In genomic region chr15:74443100-74443909, GRCh38 we compare ENCODE assay signal across 1 cellular context.
TF ChIP-seq lines count a peak whose summit lies in the region.

No MANE protein-coding gene starts in this region.

TF ChIP-seq in HepG2, 621 proteins besides CTCF, POLR2A, EP300 and RAD21 (continued from another document and continues in another):
- TF ChIP-seq, protein P1, sequence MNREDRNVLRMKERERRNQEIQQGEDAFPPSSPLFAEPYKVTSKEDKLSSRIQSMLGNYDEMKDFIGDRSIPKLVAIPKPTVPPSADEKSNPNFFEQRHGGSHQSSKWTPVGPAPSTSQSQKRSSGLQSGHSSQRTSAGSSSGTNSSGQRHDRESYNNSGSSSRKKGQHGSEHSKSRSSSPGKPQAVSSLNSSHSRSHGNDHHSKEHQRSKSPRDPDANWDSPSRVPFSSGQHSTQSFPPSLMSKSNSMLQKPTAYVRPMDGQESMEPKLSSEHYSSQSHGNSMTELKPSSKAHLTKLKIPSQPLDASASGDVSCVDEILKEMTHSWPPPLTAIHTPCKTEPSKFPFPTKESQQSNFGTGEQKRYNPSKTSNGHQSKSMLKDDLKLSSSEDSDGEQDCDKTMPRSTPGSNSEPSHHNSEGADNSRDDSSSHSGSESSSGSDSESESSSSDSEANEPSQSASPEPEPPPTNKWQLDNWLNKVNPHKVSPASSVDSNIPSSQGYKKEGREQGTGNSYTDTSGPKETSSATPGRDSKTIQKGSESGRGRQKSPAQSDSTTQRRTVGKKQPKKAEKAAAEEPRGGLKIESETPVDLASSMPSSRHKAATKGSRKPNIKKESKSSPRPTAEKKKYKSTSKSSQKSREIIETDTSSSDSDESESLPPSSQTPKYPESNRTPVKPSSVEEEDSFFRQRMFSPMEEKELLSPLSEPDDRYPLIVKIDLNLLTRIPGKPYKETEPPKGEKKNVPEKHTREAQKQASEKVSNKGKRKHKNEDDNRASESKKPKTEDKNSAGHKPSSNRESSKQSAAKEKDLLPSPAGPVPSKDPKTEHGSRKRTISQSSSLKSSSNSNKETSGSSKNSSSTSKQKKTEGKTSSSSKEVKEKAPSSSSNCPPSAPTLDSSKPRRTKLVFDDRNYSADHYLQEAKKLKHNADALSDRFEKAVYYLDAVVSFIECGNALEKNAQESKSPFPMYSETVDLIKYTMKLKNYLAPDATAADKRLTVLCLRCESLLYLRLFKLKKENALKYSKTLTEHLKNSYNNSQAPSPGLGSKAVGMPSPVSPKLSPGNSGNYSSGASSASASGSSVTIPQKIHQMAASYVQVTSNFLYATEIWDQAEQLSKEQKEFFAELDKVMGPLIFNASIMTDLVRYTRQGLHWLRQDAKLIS (CRISPR knock-in tag; IDR thresholded peaks at IDR 0.05) = 0 out of 2 replicates have a peak, but pooled peaks have one; percentile 14
- TF ChIP-seq TAF15 (IDR thresholded peaks at IDR 0.05; ENCODE audit: low read depth, low read length, poor library complexity, severe bottlenecking) (no peak), ZC3H4 (CRISPR knock-in tag; IDR thresholded peaks at IDR 0.05; ENCODE audit: borderline replicate concordance) (no peak), ZKSCAN8 (CRISPR knock-in tag; IDR thresholded peaks at IDR 0.05; ENCODE audit: borderline replicate concordance) (peak; percentile 71), ZNF530 (CRISPR knock-in tag; IDR thresholded peaks at IDR 0.05; ENCODE audit: low read depth) (0 out of 2 replicates have a peak, but pooled peaks have one; percentile 17), PLRG1 (conservative IDR thresholded peaks at IDR 0.05) (no peak), DMAP1 (CRISPR knock-in tag; IDR thresholded peaks at IDR 0.05) (peak; percentile 72), ZNF333 (CRISPR knock-in tag; IDR thresholded peaks at IDR 0.05; ENCODE audit: borderline replicate concordance) (no peak), HOXA5 (CRISPR knock-in tag; IDR thresholded peaks at IDR 0.05) (peak; percentile 27), ZNF746 (CRISPR knock-in tag; IDR thresholded peaks at IDR 0.05) (peak; percentile 87), SNAPC4 (CRISPR knock-in tag; IDR thresholded peaks at IDR 0.05) (no peak), CREB1 (IDR thresholded peaks at IDR 0.05) (peak; percentile 31; the same call in 1 of the 2 replicates), CREB1 (CRISPR knock-in tag; IDR thresholded peaks at IDR 0.05) (peak; percentile 70; the same call in 1 of the 2 replicates), MTA3 (CRISPR knock-in tag; IDR thresholded peaks at IDR 0.05) (no peak), REXO4 (CRISPR knock-in tag; IDR thresholded peaks at IDR 0.05; ENCODE audit: borderline replicate concordance) (no peak), CHD2 (IDR thresholded peaks at IDR 0.05; ENCODE audit: low read depth, low read length) (no peak), KDM4B (CRISPR knock-in tag; IDR thresholded peaks at IDR 0.05) (peak; percentile 79), CHCHD3 (CRISPR knock-in tag; IDR thresholded peaks at IDR 0.05) (no peak), DBP (CRISPR knock-in tag; IDR thresholded peaks at IDR 0.05; ENCODE audit: not compliant biosample characterization) (no peak), E2F1 (CRISPR knock-in tag; IDR thresholded peaks at IDR 0.05) (no peak), ZNF772 (CRISPR knock-in tag; IDR thresholded peaks at IDR 0.05) (0 out of 2 replicates have a peak, but pooled peaks have one; percentile 53), ZNF275 (CRISPR knock-in tag; IDR thresholded peaks at IDR 0.05; ENCODE audit: borderline replicate concordance) (no peak), ZNF616 (CRISPR knock-in tag; IDR thresholded peaks at IDR 0.05; ENCODE audit: low read depth) (no peak), TGIF2 (CRISPR knock-in tag; IDR thresholded peaks at IDR 0.05) (peak; percentile 61; the same call in 1 of the 2 replicates), AHDC1 (CRISPR knock-in tag; IDR thresholded peaks at IDR 0.05; ENCODE audit: borderline replicate concordance) (peak; percentile 88), ZNF180 (CRISPR knock-in tag; IDR thresholded peaks at IDR 0.05; ENCODE audit: borderline replicate concordance, low read depth) (no peak), GATAD1 (CRISPR knock-in tag; IDR thresholded peaks at IDR 0.05) (peak; percentile 61), ZNF331 (CRISPR knock-in tag; IDR thresholded peaks at IDR 0.05) (peak; percentile 80; the same call in 1 of the 2 replicates), IKZF1 (IDR thresholded peaks at IDR 0.05) (no peak), KLF12 (CRISPR knock-in tag; IDR thresholded peaks at IDR 0.05; ENCODE audit: borderline replicate concordance) (no peak), YY1 (IDR thresholded peaks at IDR 0.05; ENCODE audit: insufficient read depth, insufficient replicate concordance, low read depth, low read length) (peak; percentile 21), ZBTB21 (CRISPR knock-in tag; IDR thresholded peaks at IDR 0.05) (no peak), POLR2AphosphoS2 (IDR thresholded peaks at IDR 0.05; ENCODE audit: low read depth, low read length) (no peak)
- TF ChIP-seq, protein P2, sequence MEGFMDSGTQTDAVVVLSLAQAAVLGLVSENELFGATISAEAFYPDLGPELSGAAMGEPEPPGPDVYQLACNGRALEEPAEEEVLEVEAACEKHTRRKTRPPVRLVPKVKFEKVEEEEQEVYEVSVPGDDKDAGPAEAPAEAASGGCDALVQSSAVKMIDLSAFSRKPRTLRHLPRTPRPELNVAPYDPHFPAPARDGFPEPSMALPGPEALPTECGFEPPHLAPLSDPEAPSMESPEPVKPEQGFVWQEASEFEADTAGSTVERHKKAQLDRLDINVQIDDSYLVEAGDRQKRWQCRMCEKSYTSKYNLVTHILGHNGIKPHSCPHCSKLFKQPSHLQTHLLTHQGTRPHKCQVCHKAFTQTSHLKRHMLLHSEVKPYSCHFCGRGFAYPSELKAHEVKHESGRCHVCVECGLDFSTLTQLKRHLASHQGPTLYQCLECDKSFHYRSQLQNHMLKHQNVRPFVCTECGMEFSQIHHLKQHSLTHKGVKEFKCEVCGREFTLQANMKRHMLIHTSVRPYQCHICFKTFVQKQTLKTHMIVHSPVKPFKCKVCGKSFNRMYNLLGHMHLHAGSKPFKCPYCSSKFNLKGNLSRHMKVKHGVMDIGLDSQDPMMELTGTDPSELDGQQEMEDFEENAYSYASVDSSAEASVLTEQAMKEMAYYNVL (CRISPR knock-in tag; IDR thresholded peaks at IDR 0.05; ENCODE audit: borderline replicate concordance) = peak; percentile 27; the same call in 1 of the 2 replicates
- TF ChIP-seq, protein P3, sequence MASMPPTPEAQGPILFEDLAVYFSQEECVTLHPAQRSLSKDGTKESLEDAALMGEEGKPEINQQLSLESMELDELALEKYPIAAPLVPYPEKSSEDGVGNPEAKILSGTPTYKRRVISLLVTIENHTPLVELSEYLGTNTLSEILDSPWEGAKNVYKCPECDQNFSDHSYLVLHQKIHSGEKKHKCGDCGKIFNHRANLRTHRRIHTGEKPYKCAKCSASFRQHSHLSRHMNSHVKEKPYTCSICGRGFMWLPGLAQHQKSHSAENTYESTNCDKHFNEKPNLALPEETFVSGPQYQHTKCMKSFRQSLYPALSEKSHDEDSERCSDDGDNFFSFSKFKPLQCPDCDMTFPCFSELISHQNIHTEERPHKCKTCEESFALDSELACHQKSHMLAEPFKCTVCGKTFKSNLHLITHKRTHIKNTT (CRISPR knock-in tag; IDR thresholded peaks at IDR 0.05) = no peak
